11 cellular contexts compared by ENCODE assay signal in genomic region chr1:196639291-196639690, GRCh38. TPM values are rescaled to one million over a fixed set of nuclear protein-coding genes. Genes with fewer than 3 reads are reported as not detected.
"Had no signal": no experiment of that assay in that cellular context is flagged by ENCODE, and none has a peak within 500 bp of the region (broad histone marks: within the 10 kb centered on the region; RNA-seq: fewer than 3 reads in every experiment).

No MANE protein-coding gene starts in this region.

RNA-seq across cellular contexts. Expression of gene CFH, which starts 12.6 kb away (rescaled TPM):
- total RNA-seq: activated B cell treated with CpG ODN at 0.5 μM for 24 hours had no signal

RNA-seq across cellular contexts. Expression of gene KCNT2, which starts 31.1 kb away (rescaled TPM):
- total RNA-seq: activated B cell treated with CpG ODN at 0.5 μM for 24 hours; activated CD4-positive, alpha-beta memory T cell treated with anti-CD3 and anti-CD28 coated beads for 36 hours; activated CD4-positive, alpha-beta memory T cell treated with anti-CD3 and anti-CD28 coated beads, Interleukin-2, amount 10 ng/mL, durations not matched to agents 7 days and 5 days; activated CD4-positive, alpha-beta T cell treated with anti-CD3 and anti-CD28 coated beads, Interleukin-2, amount 10 ng/mL, durations not matched to agents 24 days and 14 days; activated CD4-positive, alpha-beta T cell treated with anti-CD3 and anti-CD28 coated beads, Interleukin-2, amount 10 ng/mL, durations not matched to agents 7 days and 5 days; activated CD8-positive, alpha-beta memory T cell treated with anti-CD3 and anti-CD28 coated beads for 36 hours; activated CD8-positive, alpha-beta memory T cell treated with anti-CD3 and anti-CD28 coated beads, Interleukin-2, amount 10 ng/mL, durations not matched to agents 7 days and 5 days; activated CD8-positive, alpha-beta T cell treated with anti-CD3 and anti-CD28 coated beads for 36 hours; activated CD8-positive, alpha-beta T cell treated with anti-CD3 and anti-CD28 coated beads, Interleukin-2, amount 10 ng/mL, durations not matched to agents 7 days and 5 days; T-helper 1 cell treated with Interleukin-12 subunit alpha and Interleukin-12 subunit beta and Interleukin-4 antibody, amounts not matched to agents 30 ng/mL and 1 ng/mL, for 36 hours; T-helper 2 cell treated with Interferon-gamma antibody and Interleukin-4, amounts not matched to agents 100 ng/mL and 5 ng/mL, for 36 hours had no signal
